Comparison of ENCODE assay signal across 34 cellular contexts in the genomic region with DNA sequence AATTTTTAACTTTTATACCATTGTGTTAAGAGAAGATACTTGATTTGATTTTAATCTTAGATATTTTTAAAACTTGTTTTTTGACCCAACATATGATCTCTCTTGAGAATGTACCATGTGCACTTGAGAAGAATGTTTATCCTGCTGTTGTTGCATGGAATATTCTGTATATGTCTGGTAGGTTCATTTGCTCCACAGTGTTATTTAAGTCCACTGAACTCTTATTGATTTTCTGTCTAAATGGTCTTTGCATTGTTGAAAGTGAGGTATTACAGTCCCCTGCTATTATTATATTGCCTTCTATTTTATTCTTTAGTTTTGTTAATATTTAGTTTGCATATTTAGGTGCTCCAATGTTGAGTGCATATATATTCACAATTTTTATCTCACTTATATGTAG.
"Had no signal": no experiment of that assay in that cellular context is flagged by ENCODE, and none has a peak within 500 bp of the region (broad histone marks: within the 10 kb centered on the region; RNA-seq: fewer than 3 reads in every experiment).

No MANE protein-coding gene starts in this region.

- H3K27me3 ChIP-seq: MG63 had no signal

- H3K36me3 ChIP-seq: MG63 had no signal

- DNase-seq: Karpas-422, Kasumi-1, MG63, MM.1S, MV-4-11, NCI-H1048, NCI-H1092, NCI-H1092 treated with DMSO at 0.1 percent for 48 hours, NCI-H1105, NCI-H1105 treated with DMSO at 0.1 percent for 48 hours, NCI-H1417, NCI-H1417 treated with DMSO at 0.1 percent for 48 hours, NCI-H1436, NCI-H1436 treated with DMSO at 0.1 percent for 48 hours, NCI-H146, NCI-H1694, NCI-H1694 treated with DMSO at 0.1 percent for 48 hours, NCI-H187, NCI-H187 treated with DMSO at 0.1 percent for 48 hours, NCI-H1930, NCI-H2029, NCI-H2029 treated with DMSO at 0.1 percent for 48 hours, NCI-H2081, NCI-H2081 treated with DMSO at 0.1 percent for 48 hours, NCI-H2107, NCI-H2171, NCI-H2171 treated with DMSO at 0.1 percent for 48 hours, NCI-H2227 treated with DMSO at 0.1 percent for 48 hours, NCI-H226, NCI-H345, NCI-H446, NCI-H446 treated with DMSO at 0.1 percent for 48 hours, NCI-H510A, NCI-H510A treated with DMSO at 0.1 percent for 48 hours had no signal

- H3K4me3 ChIP-seq: MG63 had no signal

- H3K9me3 ChIP-seq: MG63 had no signal
